In genomic region chr12:65728913-65729793, GRCh38 we compare ENCODE assay signal across 12 cellular contexts.
DNase-seq lines count a peak whose midpoint lies in the region; TF ChIP-seq lines count a peak whose summit lies in the region.
"Had no signal": no experiment of that assay in that cellular context is flagged by ENCODE, and none has a peak within 500 bp of the region (broad histone marks: within the 10 kb centered on the region; RNA-seq: fewer than 3 reads in every experiment).

No MANE protein-coding gene starts in this region.

- H3K4me3 Mint-ChIP-seq in endodermal cell (peak overlapping the region; percentile 68), nephron (peak overlapping the region; percentile 77 to 85 (median 84)), immature natural killer cell (no peak overlapping the region)

- DNase-seq in BJ (ENCODE audit: low read depth) (no peak), endodermal cell (peak; percentile 91), 8988T (no peak), immature natural killer cell (no peak), head of caudate nucleus (no peak)
- DNase-seq in stimulated activated CD8-positive, alpha-beta memory T cell treated with anti-CD3 and anti-CD28 coated beads, Interleukin-4, amount 100 ng/mL, for 48 hours: no peak
- DNase-seq: activated gamma-delta T cell, GF-D8, Kasumi-1 had no signal

- H3K4me3 ChIP-seq in BJ (ENCODE audit: low read depth, low read length) (peak overlapping the region; percentile 48), HUES6 (ENCODE audit: low read depth, low read length) (peak overlapping the region; percentile 63), endodermal cell (ENCODE audit: low read length) (peak overlapping the region; percentile 83)
- H3K4me3 ChIP-seq: left lung had no signal

- intact Hi-C loops in head of caudate nucleus (cut with DNase I): no loop called here

- H3K27ac ChIP-seq in HUES6 (ENCODE audit: low read depth, low read length): no peak overlapping the region; the same call in 1 of the 2 replicates
- peak overlapping the region; percentile 85 for H3K27ac ChIP-seq in endodermal cell (ENCODE audit: low read depth, low read length)
- H3K27ac ChIP-seq: left lung had no signal

- POLR2A ChIA-PET in BJ (lab: Charles Lee): no interaction called here

- H3K9me3 ChIP-seq in HUES6 (ENCODE audit: control insufficient read depth, insufficient read depth, low read depth, low read length) (no peaks in the 10 kb centered on the region), endodermal cell (ENCODE audit: control insufficient read depth, low read length) (no peaks in the 10 kb centered on the region)
- H3K9me3 ChIP-seq: left lung had no signal

- WGBS in endodermal cell (ENCODE audit: insufficient coverage in 1 of 2, insufficient read length in 1 of 2), 2 experiments: 5% methylated on average over 27 to 64 of the region's 64 CpGs

- H3K4me1 Mint-ChIP-seq in endodermal cell (peaks cover 13% of the 10 kb centered on the region), nephron (peaks cover 16% of the 10 kb centered on the region), immature natural killer cell (no peaks in the 10 kb centered on the region)

- H3K36me3 ChIP-seq in BJ (ENCODE audit: control insufficient read depth, insufficient read depth, low read length) (no peaks in the 10 kb centered on the region), HUES6 (ENCODE audit: control insufficient read depth, insufficient read depth, low read length) (no peaks in the 10 kb centered on the region), endodermal cell (ENCODE audit: control insufficient read depth, insufficient read depth, low read length) (no peaks in the 10 kb centered on the region)
- H3K36me3 ChIP-seq: left lung had no signal

- peak overlapping the region; percentile 35 for H3K27ac Mint-ChIP-seq in endodermal cell
- H3K27ac Mint-ChIP-seq in nephron: peak overlapping the region in 1 of 3 experiments; percentile 10
- no peak overlapping the region for H3K27ac Mint-ChIP-seq in immature natural killer cell

- H3K9ac ChIP-seq in HUES6 (ENCODE audit: low read length): peak overlapping the region; percentile 56
- peak overlapping the region; percentile 54 for H3K9ac ChIP-seq in endodermal cell (ENCODE audit: extremely low read depth, low read length, poor library complexity, severe bottlenecking)

- H3K27me3 ChIP-seq in BJ (ENCODE audit: control insufficient read depth, insufficient read depth, low read length) (no peaks in the 10 kb centered on the region; the same call in 1 of the 2 replicates), HUES6 (ENCODE audit: control insufficient read depth, insufficient read depth, low read length) (peaks cover 33% of the 10 kb centered on the region), endodermal cell (ENCODE audit: control insufficient read depth, insufficient read depth, low read length, poor library complexity, severe bottlenecking) (no peaks in the 10 kb centered on the region)

- TF ChIP-seq CTCF in BJ (IDR thresholded peaks at IDR 0.05; ENCODE audit: insufficient read depth, low read depth, low read length) (0 out of 2 replicates have a peak, but pooled peaks have one; percentile 11), endodermal cell (conservative IDR thresholded peaks at IDR 0.05) (peak; percentile 28), nephron (IDR thresholded peaks at IDR 0.05; ENCODE audit: unreplicated experiment in 3 of 3) (no peak)

- H3K27me3 Mint-ChIP-seq in endodermal cell (ENCODE audit: insufficient read depth) (peaks cover 54% of the 10 kb centered on the region), nephron (ENCODE audit: low read depth) (peaks cover 43% of the 10 kb centered on the region), immature natural killer cell (ENCODE audit: low read depth in 3 of 3) (peaks cover 14 to 26% (median 16%) of the 10 kb centered on the region in 3 donors)

- no peaks in the 10 kb centered on the region for H3K9me3 Mint-ChIP-seq in endodermal cell
- peaks cover 2% of the 10 kb centered on the region for H3K9me3 Mint-ChIP-seq in nephron
- H3K9me3 Mint-ChIP-seq in immature natural killer cell: no peaks in the 10 kb centered on the region

- CTCF ChIA-PET in BJ (lab: Yijun Ruan, JAX): interaction anchor here (0.8 to 1.2 kb wide), 2 partner anchors 19 to 29 kb away, joined by 4 read pairs; no protein-coding TSS in a partner anchor

- H3K36me3 Mint-ChIP-seq in endodermal cell (ENCODE audit: low read depth): no peaks in the 10 kb centered on the region
- no peaks in the 10 kb centered on the region for H3K36me3 Mint-ChIP-seq in nephron (ENCODE audit: low read depth)
- H3K36me3 Mint-ChIP-seq in immature natural killer cell: no peaks in the 10 kb centered on the region

- peaks cover 7% of the 10 kb centered on the region; the same call in 1 of the 2 replicates for H3K4me1 ChIP-seq in HUES6 (ENCODE audit: control insufficient read depth, insufficient read depth, low read length)
- H3K4me1 ChIP-seq in endodermal cell (ENCODE audit: control insufficient read depth, insufficient read depth, low read length): no peaks in the 10 kb centered on the region

Comparison
In these comparisons a context has a peak if more than half of its experiments do, and no peak if none do; other contexts are left out.
1. CTCF ChIP-seq: peak in BJ (single experiment) and endodermal cell (single experiment); none in nephron (0 of 3).
2. H3K4me3 Mint-ChIP-seq: peak in endodermal cell (single experiment) and nephron (3 of 3); none in immature natural killer cell (0 of 5).
3. Peak in every context shown above with its lines, with median percentiles within 50 percentile points of each other: H3K4me3 ChIP-seq.